8 cellular contexts compared by ENCODE assay signal in genomic region chr1:181485276-181486097, GRCh38. TPM values are rescaled to one million over a fixed set of nuclear protein-coding genes. Genes with fewer than 3 reads are reported as not detected.
A peak's percentile ranks its signal among the peaks of the same experiment; 100 is the strongest.
DNase-seq lines count a peak whose midpoint lies in the region; ATAC-seq and TF ChIP-seq lines count a peak whose summit lies in the region.

No MANE protein-coding gene starts in this region.

- peaks cover 24% of the 10 kb centered on the region for H3K4me1 Mint-ChIP-seq in activated CD4-positive, alpha-beta memory T cell treated with anti-CD3 and anti-CD28 coated beads for 36 hours (ENCODE audit: low read depth)

- ATAC-seq in GM18517 (IDR thresholded peaks at IDR 0.05; ENCODE audit: unreplicated experiment) (peak; percentile 51), HG03108 (IDR thresholded peaks at IDR 0.05; ENCODE audit: unreplicated experiment) (peak; percentile 50), GM19397 (IDR thresholded peaks at IDR 0.05; ENCODE audit: unreplicated experiment) (no peak), aorta (ENCODE audit: low FRiP score) (no peak)

- BruUV-seq in A673 (replicated peaks; lab: Mats Ljungman, UMichigan), result no TSS peak

- POLR2A ChIA-PET in A673 (lab: Charles Lee; ENCODE audit: low non-redundant PET), result no interaction called here
- POLR2A ChIA-PET in activated CD4-positive, alpha-beta memory T cell treated with anti-CD3 and anti-CD28 coated beads for 36 hours (lab: Charles Lee), result no interaction called here

- H3K79me2 ChIP-seq in mesendoderm (ENCODE audit: control insufficient read depth, insufficient read depth, low read length), result no peaks in the 10 kb centered on the region

- H3K4me3 ChIP-seq in A673 (ENCODE audit: low read depth, low read length, poor library complexity, severe bottlenecking), result no peak overlapping the region
- no peak overlapping the region for H3K4me3 ChIP-seq in mesendoderm (ENCODE audit: low read length)
- H3K4me3 ChIP-seq in aorta (ENCODE audit: low read length in 2 of 2), result no peak overlapping the region
- H3K4me3 ChIP-seq in ascending aorta, result no peak overlapping the region

- WGBS in mesendoderm (ENCODE audit: extremely low coverage, insufficient coverage, low lambda C conversion rate), result no CpG with 5 or more reads among the region's 44 CpGs
- 3% methylated on average over 44 of the region's 44 CpGs for WGBS in aorta, 2 donors

- DNase-seq in A673 (ENCODE audit: low spot score), result peak; percentile 11
- DNase-seq in activated CD4-positive, alpha-beta memory T cell treated with anti-CD3 and anti-CD28 coated beads for 36 hours, result peak; percentile 48
- peak; percentile 67 for DNase-seq in mesendoderm
- DNase-seq in aorta, result no peak
- no peak for DNase-seq in ascending aorta (ENCODE audit: low spot score in 2 of 2)

- CTCF ChIA-PET in A673 (lab: Charles Lee), result no interaction called here
- CTCF ChIA-PET in activated CD4-positive, alpha-beta memory T cell treated with anti-CD3 and anti-CD28 coated beads for 36 hours (lab: Charles Lee), result no interaction called here

- H3K36me3 ChIP-seq in A673 (ENCODE audit: insufficient read depth, low read length, poor library complexity, severe bottlenecking), result no peaks in the 10 kb centered on the region
- no peaks in the 10 kb centered on the region for H3K36me3 ChIP-seq in mesendoderm (ENCODE audit: control insufficient read depth, insufficient read depth, low read length)
- H3K36me3 ChIP-seq in aorta (ENCODE audit: control insufficient read depth in 1 of 2, insufficient read depth in 2 of 2, low read length in 1 of 2), result no peaks in the 10 kb centered on the region
- H3K36me3 ChIP-seq in ascending aorta, result no peaks in the 10 kb centered on the region

- H3K4me2 ChIP-seq in mesendoderm (ENCODE audit: low read length), result no peak overlapping the region

- no peaks in the 10 kb centered on the region for H3K36me3 Mint-ChIP-seq in activated CD4-positive, alpha-beta memory T cell treated with anti-CD3 and anti-CD28 coated beads for 36 hours

- H3K4me1 ChIP-seq in A673 (ENCODE audit: insufficient read depth, low read length, poor library complexity, severe bottlenecking) (no peaks in the 10 kb centered on the region), mesendoderm (ENCODE audit: control insufficient read depth, low read depth, low read length) (no peaks in the 10 kb centered on the region), aorta (ENCODE audit: control insufficient read depth in 1 of 2, insufficient read depth in 2 of 2, low read length in 2 of 2) (no peaks in the 10 kb centered on the region), ascending aorta (no peaks in the 10 kb centered on the region)

- no peak overlapping the region for H3K23ac ChIP-seq in mesendoderm (ENCODE audit: low read length)

- H3K9me3 Mint-ChIP-seq in activated CD4-positive, alpha-beta memory T cell treated with anti-CD3 and anti-CD28 coated beads for 36 hours, result no peaks in the 10 kb centered on the region

- H4K5ac ChIP-seq in mesendoderm (ENCODE audit: low read length), result no peak overlapping the region

- H3K18ac ChIP-seq in mesendoderm (ENCODE audit: low read length), result no peak overlapping the region

- no peaks in the 10 kb centered on the region for H3K79me1 ChIP-seq in mesendoderm (ENCODE audit: low read length)

- no peak overlapping the region for H2BK5ac ChIP-seq in mesendoderm (ENCODE audit: low read length)

- H3K9me3 ChIP-seq in A673 (ENCODE audit: low read depth, low read length, poor library complexity, severe bottlenecking), result no peaks in the 10 kb centered on the region
- H3K9me3 ChIP-seq in aorta (ENCODE audit: control insufficient read depth, low read length), result no peaks in the 10 kb centered on the region
- H3K9me3 ChIP-seq in ascending aorta, result no peaks in the 10 kb centered on the region

- H3K4ac ChIP-seq in mesendoderm (ENCODE audit: low read depth, low read length), result no peak overlapping the region

- intact Hi-C loops in A673 (cut with micrococcal nuclease; ENCODE audit: unreplicated experiment) (no loop called here), aorta (cut with DNase I) (loop anchor here (10.0 kb wide), 2 partner anchors 569 to 599 kb away; no protein-coding TSS in a partner anchor), ascending aorta (cut with DNase I) (no loop called here)
- intact Hi-C loops in activated CD4-positive, alpha-beta memory T cell treated with anti-CD3 and anti-CD28 coated beads for 36 hours (cut with micrococcal nuclease), result no loop called here

- H3K9ac ChIP-seq in mesendoderm (ENCODE audit: low read length), result no peak overlapping the region

- H3K4me3 Mint-ChIP-seq in activated CD4-positive, alpha-beta memory T cell treated with anti-CD3 and anti-CD28 coated beads for 36 hours, result no peak overlapping the region

- H2BK120ac ChIP-seq in mesendoderm (ENCODE audit: low read depth, low read length), result no peak overlapping the region

- TF ChIP-seq CTCF in A673 (conservative IDR thresholded peaks at IDR 0.05; ENCODE audit: low read depth, low read length) (no peak), ascending aorta (IDR thresholded peaks at IDR 0.05) (no peak)

- no peak overlapping the region for H2AK5ac ChIP-seq in mesendoderm (ENCODE audit: low read length)

- no peak overlapping the region for H3K27ac Mint-ChIP-seq in activated CD4-positive, alpha-beta memory T cell treated with anti-CD3 and anti-CD28 coated beads for 36 hours

- H3K27ac ChIP-seq in A673 (ENCODE audit: low read depth, low read length, poor library complexity, severe bottlenecking), result no peak overlapping the region
- no peak overlapping the region for H3K27ac ChIP-seq in mesendoderm (ENCODE audit: low read depth, low read length)
- H3K27ac ChIP-seq in aorta (ENCODE audit: low read depth in 1 of 2, low read length in 2 of 2), result no peak overlapping the region
- no peak overlapping the region for H3K27ac ChIP-seq in ascending aorta

- H3K27me3 ChIP-seq in A673 (replicated peaks; ENCODE audit: insufficient read depth, low read depth, low read length, poor library complexity), result peaks cover 100% of the 10 kb centered on the region
- H3K27me3 ChIP-seq in mesendoderm (ENCODE audit: insufficient read depth, low read length, poor library complexity), result peaks cover 46% of the 10 kb centered on the region
- H3K27me3 ChIP-seq in aorta (ENCODE audit: control insufficient read depth in 1 of 2, insufficient read depth in 2 of 2, low read length in 1 of 2), result no peaks in the 10 kb centered on the region
- H3K27me3 ChIP-seq in ascending aorta, result peaks cover 13% of the 10 kb centered on the region

- no peak overlapping the region for H4K8ac ChIP-seq in mesendoderm (ENCODE audit: low read depth, low read length)

- H2BK15ac ChIP-seq in mesendoderm (replicated peaks; ENCODE audit: low read depth), result no peak overlapping the region

- H3K56ac ChIP-seq in mesendoderm (ENCODE audit: low read length), result no peak overlapping the region

- H3K27me3 Mint-ChIP-seq in activated CD4-positive, alpha-beta memory T cell treated with anti-CD3 and anti-CD28 coated beads for 36 hours, result peaks cover 76% of the 10 kb centered on the region

RNA-seq across cellular contexts. Expression of gene CACNA1E, which starts 2.2 kb away (rescaled TPM):
- total RNA-seq in A673 (2021) (not detected in 2 replicates), aorta (under 1 TPM; 0.06 to 0.19 TPM), ascending aorta (not detected)
- total RNA-seq in activated CD4-positive, alpha-beta memory T cell treated with anti-CD3 and anti-CD28 coated beads for 36 hours, result not detected
- polyA plus RNA-seq in mesendoderm (2013, experiment 1 of 2), result 0.06 TPM
- 0.03 TPM for polyA plus RNA-seq in mesendoderm (2013, experiment 2 of 2)
- not detected for polyA plus RNA-seq in aorta

Comparison
In these comparisons a context has a peak if more than half of its experiments do, and no peak if none do; other contexts are left out.
1. DNase-seq: peak in A673 (single experiment), activated CD4-positive, alpha-beta memory T cell treated with anti-CD3 and anti-CD28 coated beads for 36 hours (single experiment) and mesendoderm (single experiment); none in aorta (0 of 2) and ascending aorta (0 of 2).
2. ATAC-seq: peak in GM18517 (single experiment) and HG03108 (single experiment); none in GM19397 (single experiment) and aorta (single experiment).
3. intact Hi-C loops: an anchor here in aorta (10.0 kb wide); none called in A673, activated CD4-positive, alpha-beta memory T cell treated with anti-CD3 and anti-CD28 coated beads for 36 hours and ascending aorta.